ENCODE assay signal across 9 cellular contexts in genomic region chrX:155070038-155070437, GRCh38. TPM values are rescaled to one million over a fixed set of nuclear protein-coding genes. Genes with fewer than 3 reads are reported as not detected.
DNase-seq lines count a peak whose midpoint lies in the region; ATAC-seq and TF ChIP-seq lines count a peak whose summit lies in the region.
"Had no signal": no experiment of that assay in that cellular context is flagged by ENCODE, and none has a peak within 500 bp of the region (broad histone marks: within the 10 kb centered on the region; RNA-seq: fewer than 3 reads in every experiment).

No MANE protein-coding gene starts in this region.

- no peaks in the 10 kb centered on the region for H3K9me3 ChIP-seq in CD4-positive, CD25-positive, alpha-beta regulatory T cell (ENCODE audit: control insufficient read depth in 2 of 2, low read length in 2 of 2)
- H3K9me3 ChIP-seq in MM.1S (replicated peaks; ENCODE audit: insufficient read depth, low read length) (no peaks in the 10 kb centered on the region), neural cell (ENCODE audit: low read length) (no peaks in the 10 kb centered on the region)

- no peaks in the 10 kb centered on the region for H3K27me3 ChIP-seq in CD4-positive, CD25-positive, alpha-beta regulatory T cell (ENCODE audit: control insufficient read depth, insufficient read depth, low read length)
- H3K27me3 ChIP-seq in MM.1S (replicated peaks; ENCODE audit: insufficient read depth, low read length) (no peaks in the 10 kb centered on the region), neural cell (ENCODE audit: insufficient read depth, low read depth, low read length) (no peaks in the 10 kb centered on the region)

- intact Hi-C loops in dendritic cell treated with granulocyte-macrophage colony-stimulating factor and Interleukin-4, amounts not matched to agents 40 ng/mL and 50 ng/mL, for 4 days (cut with micrococcal nuclease), result no loop called here

- H3K9me2 ChIP-seq in MM.1S (replicated peaks; ENCODE audit: insufficient read depth, low read length), result no peaks in the 10 kb centered on the region
- no peaks in the 10 kb centered on the region for H3K9me2 ChIP-seq in neural cell (ENCODE audit: insufficient read depth, low read length)

- H3K79me2 ChIP-seq in MM.1S (ENCODE audit: low read length) (peaks cover 26% of the 10 kb centered on the region), neural cell (replicated peaks; ENCODE audit: insufficient read depth, low read length) (peaks cover 3% of the 10 kb centered on the region)

- no peak for TF ChIP-seq RAD21 in neural cell (conservative IDR thresholded peaks at IDR 0.05)

- H3K4me1 Mint-ChIP-seq in CD4-positive, CD25-positive, alpha-beta regulatory T cell, result peaks cover 9 to 52% (median 40%) of the 10 kb centered on the region in 4 donors
- peaks cover 43% of the 10 kb centered on the region for H3K4me1 Mint-ChIP-seq in dendritic cell treated with granulocyte-macrophage colony-stimulating factor and Interleukin-4, amounts not matched to agents 40 ng/mL and 50 ng/mL, for 4 days (ENCODE audit: low read depth)

- peaks cover 0 to 2% (median 0%) of the 10 kb centered on the region in 7 donors for H3K9me3 Mint-ChIP-seq in CD4-positive, CD25-positive, alpha-beta regulatory T cell
- no peaks in the 10 kb centered on the region for H3K9me3 Mint-ChIP-seq in dendritic cell treated with granulocyte-macrophage colony-stimulating factor and Interleukin-4, amounts not matched to agents 40 ng/mL and 50 ng/mL, for 4 days

- peaks cover 31% of the 10 kb centered on the region for H3K4me1 ChIP-seq in CD4-positive, CD25-positive, alpha-beta regulatory T cell (ENCODE audit: control insufficient read depth, insufficient read depth, low read length, poor library complexity, severe bottlenecking)
- peaks cover 5% of the 10 kb centered on the region; the same call in 1 of the 2 replicates for H3K4me1 ChIP-seq in MM.1S (ENCODE audit: low read length)

- peaks cover 7% of the 10 kb centered on the region for H3K36me3 ChIP-seq in CD4-positive, CD25-positive, alpha-beta regulatory T cell (ENCODE audit: control insufficient read depth, insufficient read depth, low read length)
- H3K36me3 ChIP-seq in MM.1S (replicated peaks; ENCODE audit: insufficient read depth, low read length) (no peaks in the 10 kb centered on the region), neural cell (ENCODE audit: insufficient read depth, low read length) (no peaks in the 10 kb centered on the region)

- H4K20me1 ChIP-seq in MM.1S (ENCODE audit: insufficient read depth, low read length) (no peaks in the 10 kb centered on the region), neural cell (ENCODE audit: insufficient read depth) (no peaks in the 10 kb centered on the region)

- TF ChIP-seq CTCF in MM.1S (IDR thresholded peaks at IDR 0.05; ENCODE audit: low read length) (no peak), neural cell (IDR thresholded peaks at IDR 0.05; ENCODE audit: poor library complexity, severe bottlenecking) (no peak)

- H2AFZ ChIP-seq in MM.1S (ENCODE audit: low read length), result peak overlapping the region; percentile 69; the same call in 1 of the 2 replicates
- H2AFZ ChIP-seq in neural cell (ENCODE audit: low read depth, low read length), result no peak overlapping the region

- H3K27ac ChIP-seq in CD4-positive, CD25-positive, alpha-beta regulatory T cell (ENCODE audit: insufficient read depth, low read length, poor library complexity, severe bottlenecking), result peak overlapping the region; percentile 82
- H3K27ac ChIP-seq in MM.1S (ENCODE audit: low read length) (no peak overlapping the region), neural cell (ENCODE audit: low read length) (no peak overlapping the region)

- H3F3A ChIP-seq in MM.1S (ENCODE audit: insufficient read depth, low read length) (no peaks in the 10 kb centered on the region; the same call in 1 of the 2 replicates), neural cell (ENCODE audit: insufficient read depth, low read length, poor library complexity, severe bottlenecking) (no peaks in the 10 kb centered on the region)

- no peaks in the 10 kb centered on the region for H3K27me3 Mint-ChIP-seq in CD4-positive, CD25-positive, alpha-beta regulatory T cell
- no peaks in the 10 kb centered on the region for H3K27me3 Mint-ChIP-seq in dendritic cell treated with granulocyte-macrophage colony-stimulating factor and Interleukin-4, amounts not matched to agents 40 ng/mL and 50 ng/mL, for 4 days

- H3K4me2 ChIP-seq in MM.1S (ENCODE audit: low read depth, low read length) (peak overlapping the region; percentile 61), neural cell (ENCODE audit: low read length) (no peak overlapping the region)

- H3K9ac ChIP-seq in MM.1S (ENCODE audit: low read length) (peak overlapping the region; percentile 62), neural cell (ENCODE audit: low read length) (peak overlapping the region; percentile 55)

- H3K4me3 ChIP-seq in CD4-positive, CD25-positive, alpha-beta regulatory T cell (ENCODE audit: low read depth, low read length), result peak overlapping the region; percentile 92
- H3K4me3 ChIP-seq in MM.1S (ENCODE audit: low read length) (peak overlapping the region; percentile 66), neural cell (ENCODE audit: low read length) (peak overlapping the region; percentile 71)

- peak overlapping the region; percentile 70 to 95 (median 82) for H3K4me3 Mint-ChIP-seq in CD4-positive, CD25-positive, alpha-beta regulatory T cell
- peak overlapping the region; percentile 83 for H3K4me3 Mint-ChIP-seq in dendritic cell treated with granulocyte-macrophage colony-stimulating factor and Interleukin-4, amounts not matched to agents 40 ng/mL and 50 ng/mL, for 4 days

- TF ChIP-seq EP300 in neural cell (conservative IDR thresholded peaks at IDR 0.05; ENCODE audit: poor library complexity, severe bottlenecking), result no peak

- no peak for DNase-seq in CD4-positive, CD25-positive, alpha-beta regulatory T cell
- DNase-seq in MM.1S (no peak), GDM1 (lab: John Stamatoyannopoulos, UW) (no peak), COLO829 (ENCODE audit: low spot score) (no peak)
- no peak for DNase-seq in stimulated activated CD4-positive, alpha-beta T cell treated with anti-CD3 and anti-CD28 coated beads, Interleukin-4, amount 100 ng/mL, for 4 hours
- DNase-seq: left colon had no signal

- ATAC-seq in CD4-positive, CD25-positive, alpha-beta regulatory T cell (ENCODE audit: low read depth in 2 of 2), result no peak
- no peak for ATAC-seq in HG03442 (IDR thresholded peaks at IDR 0.05; ENCODE audit: unreplicated experiment)

- H3K27ac Mint-ChIP-seq in CD4-positive, CD25-positive, alpha-beta regulatory T cell, result peak overlapping the region; percentile 4 to 89 (median 61)
- H3K27ac Mint-ChIP-seq in dendritic cell treated with granulocyte-macrophage colony-stimulating factor and Interleukin-4, amounts not matched to agents 40 ng/mL and 50 ng/mL, for 4 days, result peak overlapping the region; percentile 97

- H3K36me3 Mint-ChIP-seq in CD4-positive, CD25-positive, alpha-beta regulatory T cell, result peaks cover 4% of the 10 kb centered on the region
- peaks cover 31% of the 10 kb centered on the region for H3K36me3 Mint-ChIP-seq in dendritic cell treated with granulocyte-macrophage colony-stimulating factor and Interleukin-4, amounts not matched to agents 40 ng/mL and 50 ng/mL, for 4 days (ENCODE audit: low read depth)

TF ChIP-seq in neural cell, 6 proteins besides CTCF, POLR2A, EP300 and RAD21 (continues in another document):
- TF ChIP-seq POLR2AphosphoS5 (IDR thresholded peaks at IDR 0.05), result no peak
- no peak for TF ChIP-seq TAF1 (IDR thresholded peaks at IDR 0.05; ENCODE audit: low read depth)
- no peak for TF ChIP-seq SMC3 (conservative IDR thresholded peaks at IDR 0.05; ENCODE audit: poor library complexity)
- TF ChIP-seq REST (IDR thresholded peaks at IDR 0.05; ENCODE audit: borderline replicate concordance), result no peak

RNA-seq across cellular contexts. Expression of gene CMC4, which starts 0.9 kb away (rescaled TPM):
- 3.7 TPM for total RNA-seq in CD4-positive, CD25-positive, alpha-beta regulatory T cell
- polyA plus RNA-seq in CD4-positive, CD25-positive, alpha-beta regulatory T cell, result 10 to 100 TPM; 17.8 to 22.9 (median 20.5) TPM
- polyA plus RNA-seq in neural cell, result 15.7 and 16.4 TPM in 2 replicates
- 5.4 and 7.5 TPM in 2 replicates for polyA minus RNA-seq in neural cell

RNA-seq across cellular contexts. Expression of gene MTCP1, which starts 0.9 kb away (rescaled TPM):
- 16.1 TPM for total RNA-seq in CD4-positive, CD25-positive, alpha-beta regulatory T cell
- 10 to 100 TPM; 23.5 to 30.6 (median 25.7) TPM for polyA plus RNA-seq in CD4-positive, CD25-positive, alpha-beta regulatory T cell
- 1.1 and 2.4 TPM in 2 replicates for polyA plus RNA-seq in neural cell
- polyA minus RNA-seq in neural cell, result 1.0 and 3.2 TPM in 2 replicates

RNA-seq across cellular contexts. Expression of gene BRCC3, which starts 1.3 kb away (rescaled TPM):
- total RNA-seq in CD4-positive, CD25-positive, alpha-beta regulatory T cell, result 13.7 TPM
- 10 to 100 TPM; 22.3 to 26.8 (median 25.0) TPM for polyA plus RNA-seq in CD4-positive, CD25-positive, alpha-beta regulatory T cell
- polyA plus RNA-seq in neural cell, result 17.2 and 28.1 TPM in 2 replicates
- polyA minus RNA-seq in neural cell, result 28.5 and 30.9 TPM in 2 replicates

RNA-seq across cellular contexts. Expression of gene FUNDC2, which starts 43.4 kb away (rescaled TPM):
- 36.9 TPM for total RNA-seq in CD4-positive, CD25-positive, alpha-beta regulatory T cell
- 100 to 1,000 TPM; 165 to 185 (median 174) TPM for polyA plus RNA-seq in CD4-positive, CD25-positive, alpha-beta regulatory T cell
- polyA plus RNA-seq in neural cell, result 139 and 141 TPM in 2 replicates
- polyA minus RNA-seq in neural cell, result 37.3 and 48.6 TPM in 2 replicates

RNA-seq across cellular contexts. Expression of gene F8, which starts 47.5 kb away (rescaled TPM):
- 0.89 TPM for total RNA-seq in CD4-positive, CD25-positive, alpha-beta regulatory T cell
- 1 to 10 TPM; 4.1 to 7.3 (median 4.5) TPM for polyA plus RNA-seq in CD4-positive, CD25-positive, alpha-beta regulatory T cell
- 2.1 TPM in 2 replicates for polyA plus RNA-seq in neural cell
- 3.2 and 4.1 TPM in 2 replicates for polyA minus RNA-seq in neural cell
